ENCODE assay signal across 8 cellular contexts in genomic region chr5:176416965-176417364, GRCh38. TPM values are rescaled to one million over a fixed set of nuclear protein-coding genes. Genes with fewer than 3 reads are reported as not detected.
DNase-seq lines count a peak whose midpoint lies in the region; ATAC-seq lines count a peak whose summit lies in the region.

No MANE protein-coding gene starts in this region.

- H3K27me3 Mint-ChIP-seq in T-helper 1 cell treated with Interleukin-12 subunit alpha and Interleukin-12 subunit beta and Interleukin-4 antibody, amounts not matched to agents 30 μg/mL and 1 μg/mL, for 36 hours (ENCODE audit: low read depth): peaks cover 25% of the 10 kb centered on the region
- peaks cover 16% of the 10 kb centered on the region for H3K27me3 Mint-ChIP-seq in activated T-helper 1 cell treated with anti-CD3 and anti-CD28 coated beads, Interleukin-12 subunit alpha, Interleukin-12 subunit beta, Interleukin-2, Interleukin-4 antibody, amounts not matched to agents 30 ng/mL and 10 ng/mL and 1 ng/mL, durations not matched to agents 14 hours and 24 hours and 36 hours (ENCODE audit: insufficient read depth)

- peak overlapping the region; percentile 60 for H3K4me3 Mint-ChIP-seq in T-helper 1 cell treated with Interleukin-12 subunit alpha and Interleukin-12 subunit beta and Interleukin-4 antibody, amounts not matched to agents 30 μg/mL and 1 μg/mL, for 36 hours
- peak overlapping the region; percentile 64 for H3K4me3 Mint-ChIP-seq in activated T-helper 1 cell treated with anti-CD3 and anti-CD28 coated beads, Interleukin-12 subunit alpha, Interleukin-12 subunit beta, Interleukin-2, Interleukin-4 antibody, amounts not matched to agents 30 ng/mL and 10 ng/mL and 1 ng/mL, durations not matched to agents 14 hours and 24 hours and 36 hours

- H3K4me1 Mint-ChIP-seq in T-helper 1 cell treated with Interleukin-12 subunit alpha and Interleukin-12 subunit beta and Interleukin-4 antibody, amounts not matched to agents 30 μg/mL and 1 μg/mL, for 36 hours (ENCODE audit: low read depth): peaks cover 29% of the 10 kb centered on the region
- peaks cover 33% of the 10 kb centered on the region for H3K4me1 Mint-ChIP-seq in activated T-helper 1 cell treated with anti-CD3 and anti-CD28 coated beads, Interleukin-12 subunit alpha, Interleukin-12 subunit beta, Interleukin-2, Interleukin-4 antibody, amounts not matched to agents 30 ng/mL and 10 ng/mL and 1 ng/mL, durations not matched to agents 14 hours and 24 hours and 36 hours (ENCODE audit: low read depth)

- H3K9me3 ChIP-seq in subcutaneous abdominal adipose tissue (ENCODE audit: control insufficient read depth in 5 of 5, low read length in 5 of 5): no peaks in the 10 kb centered on the region

- peak overlapping the region; percentile 65 for H3K27ac ChIP-seq in layer of hippocampus (ENCODE audit: low read depth, low read length)
- H3K27ac ChIP-seq in subcutaneous abdominal adipose tissue (ENCODE audit: low read depth, low read length): no peak overlapping the region

- peak overlapping the region; percentile 16 to 67 (median 57) for H3K9ac ChIP-seq in subcutaneous abdominal adipose tissue (ENCODE audit: low read length in 5 of 5)

- H3K9me3 Mint-ChIP-seq in T-helper 1 cell treated with Interleukin-12 subunit alpha and Interleukin-12 subunit beta and Interleukin-4 antibody, amounts not matched to agents 30 μg/mL and 1 μg/mL, for 36 hours: peaks cover 4% of the 10 kb centered on the region
- H3K9me3 Mint-ChIP-seq in activated T-helper 1 cell treated with anti-CD3 and anti-CD28 coated beads, Interleukin-12 subunit alpha, Interleukin-12 subunit beta, Interleukin-2, Interleukin-4 antibody, amounts not matched to agents 30 ng/mL and 10 ng/mL and 1 ng/mL, durations not matched to agents 14 hours and 24 hours and 36 hours: no peaks in the 10 kb centered on the region

- peak overlapping the region; percentile 15 for H3K27ac Mint-ChIP-seq in T-helper 1 cell treated with Interleukin-12 subunit alpha and Interleukin-12 subunit beta and Interleukin-4 antibody, amounts not matched to agents 30 μg/mL and 1 μg/mL, for 36 hours
- peak overlapping the region; percentile 44 for H3K27ac Mint-ChIP-seq in activated T-helper 1 cell treated with anti-CD3 and anti-CD28 coated beads, Interleukin-12 subunit alpha, Interleukin-12 subunit beta, Interleukin-2, Interleukin-4 antibody, amounts not matched to agents 30 ng/mL and 10 ng/mL and 1 ng/mL, durations not matched to agents 14 hours and 24 hours and 36 hours

- ATAC-seq in HG03175 (IDR thresholded peaks at IDR 0.05; ENCODE audit: unreplicated experiment): no peak

- DNase-seq in T-helper 1 cell (no peak), NCI-H146 treated with DMSO at 0.1 percent for 48 hours (lab: John Stamatoyannopoulos, UW; ENCODE audit: unreplicated experiment) (no peak)
- no peak for DNase-seq in activated T-helper 1 cell treated with anti-CD3 and anti-CD28 coated beads, Interleukin-12 subunit alpha, Interleukin-12 subunit beta, Interleukin-2, Interleukin-4 antibody, amounts not matched to agents 30 ng/mL and 10 ng/mL and 1 ng/mL, durations not matched to agents 14 hours and 24 hours and 36 hours (ENCODE audit: low spot score)
- DNase-seq in stimulated activated CD4-positive, alpha-beta T cell treated with anti-CD3 and anti-CD28 coated beads, Interleukin-2, amount 100 ng/mL, for 48 hours: no peak

- no peaks in the 10 kb centered on the region for H3K36me3 ChIP-seq in subcutaneous abdominal adipose tissue (ENCODE audit: control insufficient read depth in 5 of 5, insufficient read depth in 5 of 5, low read length in 5 of 5)

- H3K4me1 ChIP-seq in subcutaneous abdominal adipose tissue (ENCODE audit: control insufficient read depth in 5 of 5, insufficient read depth in 5 of 5, low read length in 5 of 5): peaks cover 8 to 47% (median 42%) of the 10 kb centered on the region in 5 donors

- intact Hi-C loops in activated T-helper 1 cell treated with anti-CD3 and anti-CD28 coated beads, Interleukin-12 subunit alpha, Interleukin-12 subunit beta, Interleukin-2, Interleukin-4 antibody, amounts not matched to agents 30 ng/mL and 10 ng/mL and 1 ng/mL, durations not matched to agents 14 hours and 24 hours and 36 hours (cut with micrococcal nuclease): loop anchor here (1.0 to 5.0 kb wide), 9 partner anchors 28 to 230 kb away; partner anchors contain the start of genes FAF2, KIAA1191, RNF44 and TSPAN17

- H3K4me3 ChIP-seq in subcutaneous abdominal adipose tissue (ENCODE audit: low read depth in 1 of 5, low read length in 5 of 5): peak overlapping the region in 4 of 5 donors; percentile 52 to 85 (median 66)

- H3K27me3 ChIP-seq in layer of hippocampus (ENCODE audit: control insufficient read depth, insufficient read depth, low read length) (no peaks in the 10 kb centered on the region), subcutaneous abdominal adipose tissue (ENCODE audit: control insufficient read depth in 5 of 5, insufficient read depth in 4 of 5, low read length in 5 of 5) (peaks cover 0 to 2% (median 0%) of the 10 kb centered on the region in 5 donors)

- H3K36me3 Mint-ChIP-seq in T-helper 1 cell treated with Interleukin-12 subunit alpha and Interleukin-12 subunit beta and Interleukin-4 antibody, amounts not matched to agents 30 μg/mL and 1 μg/mL, for 36 hours (ENCODE audit: low read depth): peaks cover 2% of the 10 kb centered on the region
- H3K36me3 Mint-ChIP-seq in activated T-helper 1 cell treated with anti-CD3 and anti-CD28 coated beads, Interleukin-12 subunit alpha, Interleukin-12 subunit beta, Interleukin-2, Interleukin-4 antibody, amounts not matched to agents 30 ng/mL and 10 ng/mL and 1 ng/mL, durations not matched to agents 14 hours and 24 hours and 36 hours (ENCODE audit: low read depth): peaks cover 2% of the 10 kb centered on the region

RNA-seq across cellular contexts. Expression of gene CLTB, which starts 0.6 kb away (rescaled TPM):
- 71.6 and 84.0 TPM in 2 replicates for total RNA-seq in activated T-helper 1 cell treated with anti-CD3 and anti-CD28 coated beads, Interleukin-12 subunit alpha, Interleukin-12 subunit beta, Interleukin-2, Interleukin-4 antibody, amounts not matched to agents 30 ng/mL and 10 ng/mL and 1 ng/mL, durations not matched to agents 14 hours and 24 hours and 36 hours

RNA-seq across cellular contexts. Expression of gene HIGD2A, which starts 28.4 kb away (rescaled TPM):
- total RNA-seq in activated T-helper 1 cell treated with anti-CD3 and anti-CD28 coated beads, Interleukin-12 subunit alpha, Interleukin-12 subunit beta, Interleukin-2, Interleukin-4 antibody, amounts not matched to agents 30 ng/mL and 10 ng/mL and 1 ng/mL, durations not matched to agents 14 hours and 24 hours and 36 hours: 93.2 and 93.5 TPM in 2 replicates

RNA-seq across cellular contexts. Expression of gene NOP16, which starts 28.6 kb away (rescaled TPM):
- total RNA-seq in activated T-helper 1 cell treated with anti-CD3 and anti-CD28 coated beads, Interleukin-12 subunit alpha, Interleukin-12 subunit beta, Interleukin-2, Interleukin-4 antibody, amounts not matched to agents 30 ng/mL and 10 ng/mL and 1 ng/mL, durations not matched to agents 14 hours and 24 hours and 36 hours: 111 TPM in 2 replicates

RNA-seq across cellular contexts. Expression of gene FAF2, which starts 31.2 kb away (rescaled TPM):
- 46.0 and 47.3 TPM in 2 replicates for total RNA-seq in activated T-helper 1 cell treated with anti-CD3 and anti-CD28 coated beads, Interleukin-12 subunit alpha, Interleukin-12 subunit beta, Interleukin-2, Interleukin-4 antibody, amounts not matched to agents 30 ng/mL and 10 ng/mL and 1 ng/mL, durations not matched to agents 14 hours and 24 hours and 36 hours

RNA-seq across cellular contexts. Expression of gene ARL10, which starts 51.7 kb away (rescaled TPM):
- total RNA-seq in activated T-helper 1 cell treated with anti-CD3 and anti-CD28 coated beads, Interleukin-12 subunit alpha, Interleukin-12 subunit beta, Interleukin-2, Interleukin-4 antibody, amounts not matched to agents 30 ng/mL and 10 ng/mL and 1 ng/mL, durations not matched to agents 14 hours and 24 hours and 36 hours: 19.4 and 22.3 TPM in 2 replicates
